In genomic region chr19:45600340-45600885, GRCh38 we compare ENCODE assay signal across 21 cellular contexts. TPM values are rescaled to one million over a fixed set of nuclear protein-coding genes. Genes with fewer than 3 reads are reported as not detected.
DNase-seq lines count a peak whose midpoint lies in the region; ATAC-seq and TF ChIP-seq lines count a peak whose summit lies in the region.
"Had no signal": no experiment of that assay in that cellular context is flagged by ENCODE, and none has a peak within 500 bp of the region (broad histone marks: within the 10 kb centered on the region; RNA-seq: fewer than 3 reads in every experiment).

No MANE protein-coding gene starts in this region.

- H3K4me1 ChIP-seq in right cardiac atrium (ENCODE audit: control insufficient read depth, insufficient read depth, low read length) (peaks cover 3% of the 10 kb centered on the region), esophagus muscularis mucosa (peaks cover 23 to 45% (median 39%) of the 10 kb centered on the region in 4 donors), osteoblast (ENCODE audit: insufficient read depth, low read length) (peaks cover 7% of the 10 kb centered on the region), uterus (no peaks in the 10 kb centered on the region), adrenal gland (replicated peaks in 1 of 2) (peaks cover 0 to 16% of the 10 kb centered on the region in 2 donors)

- no peak for TF ChIP-seq POLR2A in esophagus muscularis mucosa (IDR thresholded peaks at IDR 0.05; ENCODE audit: low read depth)
- no peak for TF ChIP-seq POLR2A in uterus (IDR thresholded peaks at IDR 0.05)
- no peak for TF ChIP-seq POLR2A in adrenal gland (IDR thresholded peaks at IDR 0.05)

- no peak for ATAC-seq in right cardiac atrium
- ATAC-seq in Right ventricle myocardium superior (ENCODE audit: poor library complexity): no peak
- ATAC-seq: foreskin keratinocyte, HCT116, left colon had no signal

- H3K4me3 ChIP-seq in right cardiac atrium (ENCODE audit: low read length) (peak overlapping the region; percentile 42), esophagus muscularis mucosa (peak overlapping the region; percentile 47 to 56 (median 49)), osteoblast (ENCODE audit: insufficient read depth, low read length) (no peak overlapping the region), uterus (no peak overlapping the region), adrenal gland (peak overlapping the region in 1 of 4 donors; percentile 43)

- H3K4me2 ChIP-seq in osteoblast (ENCODE audit: insufficient read depth, low read length): no peak overlapping the region

- no peaks in the 10 kb centered on the region for H4K20me1 ChIP-seq in osteoblast (ENCODE audit: insufficient read depth, low read length)

- TF ChIP-seq CTCF in esophagus muscularis mucosa (IDR thresholded peaks at IDR 0.05) (no peak), osteoblast (IDR thresholded peaks at IDR 0.05; ENCODE audit: extremely low read depth, low read depth, low read length) (no peak), uterus (IDR thresholded peaks at IDR 0.05) (no peak), adrenal gland (IDR thresholded peaks at IDR 0.05) (no peak)

- intact Hi-C loops in right cardiac atrium (cut with DNase I) (no loop called here), Right ventricle myocardium superior (cut with DNase I) (no loop called here), esophagus muscularis mucosa (cut with DNase I) (no loop called here), uterus (cut with DNase I; ENCODE audit: low total_unique reads) (loop anchor here (5.0 kb wide), 1 partner anchor 42 kb away; no protein-coding TSS in a partner anchor), adrenal gland (cut with DNase I) (loop anchor here in 1 of 2 donors (5.0 kb wide), 1 partner anchor 42 kb away; no protein-coding TSS in a partner anchor)

- H3K27me3 ChIP-seq in right cardiac atrium (ENCODE audit: control insufficient read depth, insufficient read depth): no peaks in the 10 kb centered on the region
- H3K27me3 ChIP-seq in esophagus muscularis mucosa: peaks cover 0 to 88% (median 40%) of the 10 kb centered on the region in 4 donors
- peaks cover 49% of the 10 kb centered on the region for H3K27me3 ChIP-seq in osteoblast (ENCODE audit: insufficient read depth, low read length)
- H3K27me3 ChIP-seq in uterus: peaks cover 5 to 21% of the 10 kb centered on the region in 2 donors
- H3K27me3 ChIP-seq in adrenal gland: peaks cover 11% of the 10 kb centered on the region

- 33% methylated on average over 5 of the region's 5 CpGs for WGBS in right cardiac atrium
- WGBS in esophagus muscularis mucosa: 42% methylated on average over 5 of the region's 5 CpGs
- 42 to 63% (median 53%) methylated on average over 4 to 5 of the region's 5 CpGs for WGBS in adrenal gland, 4 donors

- no peaks in the 10 kb centered on the region for H3K9me3 ChIP-seq in right cardiac atrium (ENCODE audit: control insufficient read depth, low read length)
- no peaks in the 10 kb centered on the region for H3K9me3 ChIP-seq in esophagus muscularis mucosa
- H3K9me3 ChIP-seq in osteoblast (ENCODE audit: low read depth, low read length): no peaks in the 10 kb centered on the region
- no peaks in the 10 kb centered on the region for H3K9me3 ChIP-seq in uterus
- no peaks in the 10 kb centered on the region for H3K9me3 ChIP-seq in adrenal gland (replicated peaks in 1 of 3)
- H3K9me3 ChIP-seq: sigmoid colon had no signal

- H3K27ac ChIP-seq in right cardiac atrium (ENCODE audit: low read length): peak overlapping the region; percentile 65
- H3K27ac ChIP-seq in esophagus muscularis mucosa (replicated peaks in 1 of 4): peak overlapping the region; percentile 53 to 67 (median 63)
- H3K27ac ChIP-seq in osteoblast (ENCODE audit: low read depth, low read length): no peak overlapping the region
- peak overlapping the region; percentile 45 to 65 for H3K27ac ChIP-seq in uterus
- H3K27ac ChIP-seq in adrenal gland: peak overlapping the region in 2 of 5 donors; percentile 12 to 76
- H3K27ac ChIP-seq: C4-2B, foreskin keratinocyte had no signal

- H3K79me2 ChIP-seq in osteoblast (ENCODE audit: insufficient read depth, low read length): no peaks in the 10 kb centered on the region

- H2AFZ ChIP-seq in osteoblast (ENCODE audit: low read length): no peak overlapping the region

- TF ChIP-seq EP300 in esophagus muscularis mucosa (IDR thresholded peaks at IDR 0.05): no peak

- DNase-seq in right cardiac atrium: no peak
- DNase-seq in Right ventricle myocardium superior: no peak
- DNase-seq in esophagus muscularis mucosa (ENCODE audit: extremely low spot score): no peak
- DNase-seq in osteoblast (ENCODE audit: insufficient read length, low spot score, missing footprints): peak; percentile 51
- no peak for DNase-seq in uterus
- no peak for DNase-seq in adrenal gland
- DNase-seq in cerebellar cortex (ENCODE audit: low spot score): no peak
- DNase-seq in activated CD4-positive, alpha-beta T cell treated with anti-CD3 and anti-CD28 coated beads, Interleukin-2, amount 50 U/mL, for 1 hour: no peak
- DNase-seq: activated CD4-positive, alpha-beta T cell treated with anti-CD3 and anti-CD28 coated beads, Interleukin-2, amount 50 U/mL, for 48 hours; activated naive CD4-positive, alpha-beta T cell treated with Interleukin-2 at 50 U/mL for 16 hours; foreskin keratinocyte; GF-D8; left colon; NCI-H1694 treated with DMSO at 0.1 percent for 48 hours; OCI-M1; SIG-M5; sigmoid colon; stimulated activated CD4-positive, alpha-beta T cell treated with anti-CD3 and anti-CD28 coated beads, Interleukin-1b, Interleukin-23, amount 100 ng/mL, for 48 hours; T-helper 1 cell had no signal

- H3K36me3 ChIP-seq in esophagus muscularis mucosa (no peaks in the 10 kb centered on the region), osteoblast (ENCODE audit: insufficient read depth, low read length) (no peaks in the 10 kb centered on the region), uterus (no peaks in the 10 kb centered on the region), adrenal gland (replicated peaks in 1 of 2) (no peaks in the 10 kb centered on the region)
- H3K36me3 ChIP-seq: sigmoid colon had no signal

RNA-seq across cellular contexts. Expression of gene GPR4, which starts 1.6 kb away (rescaled TPM):
- total RNA-seq in right cardiac atrium (10 to 100 TPM in 1 of 4 donors, 1 to 10 TPM in 3; 3.7 to 11.3 (median 4.7) TPM), Right ventricle myocardium superior (5.3 TPM), esophagus muscularis mucosa (1 to 10 TPM in 3 of 4 donors, under 1 TPM in 1; 0.42 to 6.6 (median 4.8) TPM), osteoblast (not detected in 2 replicates), uterus (10 to 100 TPM in 1 of 4 donors, 1 to 10 TPM in 2, under 1 TPM in 1; 0.62 to 13.5 (median 6.6) TPM), adrenal gland (1 to 10 TPM; 1.6 to 7.8 (median 3.6) TPM)
- polyA plus RNA-seq in right cardiac atrium (7.7 TPM), adrenal gland (10 to 100 TPM in 1 of 3 donors, 1 to 10 TPM in 2; 7.6 to 11.3 (median 9.6) TPM)
- total RNA-seq: foreskin keratinocyte had no signal

RNA-seq across cellular contexts. Expression of gene OPA3, which starts 15.8 kb away (rescaled TPM):
- 10 to 100 TPM; 20.7 to 27.6 (median 24.1) TPM for total RNA-seq in right cardiac atrium
- 17.5 TPM for polyA plus RNA-seq in right cardiac atrium
- total RNA-seq in Right ventricle myocardium superior: 22.8 TPM
- 10 to 100 TPM in 2 of 4 donors, 1 to 10 TPM in 2; 6.2 to 20.0 (median 13.8) TPM for total RNA-seq in esophagus muscularis mucosa
- total RNA-seq in osteoblast: 7.1 and 7.6 TPM in 2 replicates
- 1 to 10 TPM; 2.8 to 9.1 (median 5.1) TPM for total RNA-seq in uterus
- total RNA-seq in adrenal gland: 10 to 100 TPM in 7 of 8 donors, 1 to 10 TPM in 1; 7.5 to 34.1 (median 17.4) TPM
- polyA plus RNA-seq in adrenal gland: 10 to 100 TPM in 1 of 3 donors, 1 to 10 TPM in 2; 4.3 to 19.7 (median 7.3) TPM

RNA-seq across cellular contexts. Expression of gene EML2, which starts 38.8 kb away (rescaled TPM):
- total RNA-seq in right cardiac atrium (10 to 100 TPM; 25.2 to 37.9 (median 33.7) TPM), Right ventricle myocardium superior (30.6 TPM), esophagus muscularis mucosa (10 to 100 TPM; 12.0 to 28.4 (median 18.3) TPM), osteoblast (10.1 and 11.8 TPM in 2 replicates), uterus (10 to 100 TPM in 2 of 4 donors, 1 to 10 TPM in 2; 1.2 to 18.4 (median 11.6) TPM), adrenal gland (100 to 1,000 TPM in 4 of 8 donors, 10 to 100 TPM in 4; 65.4 to 139 (median 97.4) TPM)
- polyA plus RNA-seq in right cardiac atrium (19.0 TPM), adrenal gland (10 to 100 TPM; 22.8 to 88.9 (median 78.9) TPM)

Comparison
In these comparisons a context has a peak if more than half of its experiments do, and no peak if none do; other contexts are left out.
1. H3K4me3 ChIP-seq: peak in right cardiac atrium (single experiment) and esophagus muscularis mucosa (4 of 4); none in osteoblast (single experiment) and uterus (0 of 2).